In the genomic region with DNA sequence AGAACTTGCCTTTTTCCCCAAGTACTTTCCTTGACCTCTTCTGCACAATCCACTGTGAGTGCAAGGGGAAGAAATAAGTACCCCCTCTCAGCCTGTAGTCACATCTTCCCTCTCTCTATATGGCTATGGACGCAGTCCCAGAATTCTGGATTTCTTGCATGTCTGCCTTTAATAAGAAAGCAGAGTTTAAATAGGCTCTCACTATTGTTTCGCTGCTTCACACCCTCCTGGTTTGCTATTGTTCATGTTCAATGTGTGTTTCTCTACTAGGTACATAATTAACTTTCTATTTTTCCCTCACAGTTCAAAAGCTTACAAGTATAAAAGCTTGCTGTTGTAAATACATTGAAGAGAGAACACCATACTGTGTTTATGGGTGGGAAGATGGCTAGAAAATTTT, we compare ENCODE assay signal across 1 cellular context.
TF ChIP-seq lines count a peak whose summit lies in the region.

No MANE protein-coding gene starts in this region.

TF ChIP-seq in IMR-90, 13 proteins besides CTCF, POLR2A, EP300 and RAD21 (continued from another document):
- TF ChIP-seq, protein P1, sequence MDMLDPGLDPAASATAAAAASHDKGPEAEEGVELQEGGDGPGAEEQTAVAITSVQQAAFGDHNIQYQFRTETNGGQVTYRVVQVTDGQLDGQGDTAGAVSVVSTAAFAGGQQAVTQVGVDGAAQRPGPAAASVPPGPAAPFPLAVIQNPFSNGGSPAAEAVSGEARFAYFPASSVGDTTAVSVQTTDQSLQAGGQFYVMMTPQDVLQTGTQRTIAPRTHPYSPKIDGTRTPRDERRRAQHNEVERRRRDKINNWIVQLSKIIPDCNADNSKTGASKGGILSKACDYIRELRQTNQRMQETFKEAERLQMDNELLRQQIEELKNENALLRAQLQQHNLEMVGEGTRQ (IDR thresholded peaks at IDR 0.05; ENCODE audit: low read depth, low read length), result no peak
- TF ChIP-seq RCOR1 (IDR thresholded peaks at IDR 0.05; ENCODE audit: insufficient replicate concordance, low read length), result no peak
- no peak for TF ChIP-seq BHLHE40 (IDR thresholded peaks at IDR 0.05; ENCODE audit: low read depth, low read length)
- TF ChIP-seq ELK1 (IDR thresholded peaks at IDR 0.05; ENCODE audit: borderline replicate concordance, low read depth, low read length), result no peak
- TF ChIP-seq CEBPB (IDR thresholded peaks at IDR 0.05; ENCODE audit: low read depth, low read length), result no peak
- no peak for TF ChIP-seq SMC3 (IDR thresholded peaks at IDR 0.05; ENCODE audit: low read depth, low read length)
- TF ChIP-seq RFX5 (IDR thresholded peaks at IDR 0.05; ENCODE audit: low read depth, low read length), result no peak
TF ChIP-seq in IMR-90: peak in this region for 0.
